Comparison of ENCODE assay signal across 28 cellular contexts in genomic region chr3:131713416-131714118, GRCh38.
"Had no signal": no experiment of that assay in that cellular context is flagged by ENCODE, and none has a peak within 500 bp of the region (broad histone marks: within the 10 kb centered on the region; RNA-seq: fewer than 3 reads in every experiment).

No MANE protein-coding gene starts in this region.

- H3K27me3 Mint-ChIP-seq: activated B cell treated with CpG ODN at 0.5 μM for 24 hours, brain had no signal

- H3K9me3 Mint-ChIP-seq: activated B cell treated with CpG ODN at 0.5 μM for 24 hours; activated CD8-positive, alpha-beta T cell treated with anti-CD3 and anti-CD28 coated beads for 36 hours; activated naive CD4-positive, alpha-beta T cell treated with anti-CD3 and anti-CD28 coated beads, Interleukin-2, amount 10 ng/mL, durations not matched to agents 7 days and 5 days; activated naive CD8-positive, alpha-beta T cell treated with anti-CD3 and anti-CD28 coated beads, Interleukin-2, amount 10 ng/mL, durations not matched to agents 7 days and 5 days; activated T-helper 1 cell treated with anti-CD3 and anti-CD28 coated beads, Interleukin-12 subunit alpha, Interleukin-12 subunit beta, Interleukin-2, Interleukin-4 antibody, amounts not matched to agents 30 ng/mL and 10 ng/mL and 1 ng/mL, durations not matched to agents 14 hours and 24 hours and 36 hours; brain; natural killer cell treated with Interleukin-12 subunit alpha and Interleukin-12 subunit beta and Interleukin-15 and Interleukin-18, amount 100 ng/mL, for 72 hours; stimulated activated naive B cell treated with anti-CD40 and anti-IgM and Interleukin-4, amounts not matched to agents 10 μg/mL and 1 μg/mL and 100 μg/mL, for 72 hours; T-helper 2 cell treated with Interferon-gamma antibody and Interleukin-4, amounts not matched to agents 5 μg/mL and 100 μg/mL, for 36 hours had no signal

- H3K36me3 ChIP-seq: ascending aorta, gastroesophageal sphincter, left ventricle myocardium inferior, right atrium auricular region, tibial nerve had no signal

- H3K4me3 Mint-ChIP-seq: activated B cell treated with CpG ODN at 0.5 μM for 24 hours; activated CD8-positive, alpha-beta memory T cell treated with anti-CD3 and anti-CD28 coated beads, Interleukin-2, amount 10 ng/mL, durations not matched to agents 7 days and 5 days; activated CD8-positive, alpha-beta T cell treated with anti-CD3 and anti-CD28 coated beads for 36 hours; activated naive CD4-positive, alpha-beta T cell treated with anti-CD3 and anti-CD28 coated beads, Interleukin-2, amount 10 ng/mL, durations not matched to agents 7 days and 5 days; activated naive CD8-positive, alpha-beta T cell treated with anti-CD3 and anti-CD28 coated beads, Interleukin-2, amount 10 ng/mL, durations not matched to agents 7 days and 5 days; activated T-helper 1 cell treated with anti-CD3 and anti-CD28 coated beads, Interleukin-12 subunit alpha, Interleukin-12 subunit beta, Interleukin-2, Interleukin-4 antibody, amounts not matched to agents 30 ng/mL and 10 ng/mL and 1 ng/mL, durations not matched to agents 14 hours and 24 hours and 36 hours; brain; natural killer cell treated with Interleukin-12 subunit alpha and Interleukin-12 subunit beta and Interleukin-15 and Interleukin-18, amount 100 ng/mL, for 72 hours; stimulated activated naive B cell treated with anti-CD40 and anti-IgM and Interleukin-4, amounts not matched to agents 10 μg/mL and 1 μg/mL and 100 μg/mL, for 72 hours; T-helper 2 cell treated with Interferon-gamma antibody and Interleukin-4, amounts not matched to agents 5 μg/mL and 100 μg/mL, for 36 hours had no signal

- ATAC-seq: activated CD8-positive, alpha-beta memory T cell treated with anti-CD3 and anti-CD28 coated beads, Interleukin-2, amount 10 ng/mL, durations not matched to agents 7 days and 5 days; gastroesophageal sphincter; mucosa of descending colon; natural killer cell treated with Interleukin-12 subunit alpha and Interleukin-12 subunit beta and Interleukin-15 and Interleukin-18, amount 100 ng/mL, for 72 hours had no signal

- H3K27ac ChIP-seq: ascending aorta, coronary artery, dorsolateral prefrontal cortex, gastroesophageal sphincter, hepatocyte, left ventricle myocardium inferior, right atrium auricular region, tibial nerve had no signal

- H3K27ac Mint-ChIP-seq: activated B cell treated with CpG ODN at 0.5 μM for 24 hours; activated CD8-positive, alpha-beta memory T cell treated with anti-CD3 and anti-CD28 coated beads, Interleukin-2, amount 10 ng/mL, durations not matched to agents 7 days and 5 days; activated CD8-positive, alpha-beta T cell treated with anti-CD3 and anti-CD28 coated beads for 36 hours; activated naive CD4-positive, alpha-beta T cell treated with anti-CD3 and anti-CD28 coated beads, Interleukin-2, amount 10 ng/mL, durations not matched to agents 7 days and 5 days; activated naive CD8-positive, alpha-beta T cell treated with anti-CD3 and anti-CD28 coated beads, Interleukin-2, amount 10 ng/mL, durations not matched to agents 7 days and 5 days; activated T-helper 1 cell treated with anti-CD3 and anti-CD28 coated beads, Interleukin-12 subunit alpha, Interleukin-12 subunit beta, Interleukin-2, Interleukin-4 antibody, amounts not matched to agents 30 ng/mL and 10 ng/mL and 1 ng/mL, durations not matched to agents 14 hours and 24 hours and 36 hours; brain; natural killer cell treated with Interleukin-12 subunit alpha and Interleukin-12 subunit beta and Interleukin-15 and Interleukin-18, amount 100 ng/mL, for 72 hours; stimulated activated naive B cell treated with anti-CD40 and anti-IgM and Interleukin-4, amounts not matched to agents 10 μg/mL and 1 μg/mL and 100 μg/mL, for 72 hours; T-helper 2 cell treated with Interferon-gamma antibody and Interleukin-4, amounts not matched to agents 5 μg/mL and 100 μg/mL, for 36 hours had no signal

- H3K4me1 ChIP-seq: ascending aorta, gastroesophageal sphincter, left ventricle myocardium inferior, right atrium auricular region had no signal

- H3K9me3 ChIP-seq: ascending aorta, gastroesophageal sphincter, left ventricle myocardium inferior, mucosa of descending colon, right atrium auricular region, tibial nerve had no signal

- H3K4me3 ChIP-seq: ascending aorta, coronary artery, dorsolateral prefrontal cortex, gastroesophageal sphincter, hepatocyte, left ventricle myocardium inferior, lung, mucosa of descending colon, right atrium auricular region, tibial nerve had no signal

- DNase-seq: activated B cell treated with CpG ODN at 0.5 μM for 24 hours; activated CD4-positive, alpha-beta T cell treated with anti-CD3 and anti-CD28 coated beads, Interleukin-2, amount 50 U/mL, for 1 hour; activated CD8-positive, alpha-beta memory T cell treated with anti-CD3 and anti-CD28 coated beads, Interleukin-2, amount 10 ng/mL, durations not matched to agents 7 days and 5 days; activated CD8-positive, alpha-beta T cell treated with anti-CD3 and anti-CD28 coated beads for 36 hours; activated gamma-delta T cell; activated naive CD4-positive, alpha-beta T cell treated with anti-CD3 and anti-CD28 coated beads, Interleukin-2, amount 10 ng/mL, durations not matched to agents 7 days and 5 days; activated naive CD8-positive, alpha-beta T cell treated with anti-CD3 and anti-CD28 coated beads, Interleukin-2, amount 10 ng/mL, durations not matched to agents 7 days and 5 days; activated T-cell treated with anti-CD3 and anti-CD28 coated beads for 4 hours; dorsolateral prefrontal cortex; effector memory CD4-positive, alpha-beta T cell; erythroblast; islet precursor cell; left ventricle myocardium inferior; mucosa of descending colon; stimulated activated CD4-positive, alpha-beta T cell treated with anti-CD3 and anti-CD28 coated beads, Interleukin-15, amount 100 ng/mL, for 24 hours; stimulated activated CD4-positive, alpha-beta T cell treated with anti-CD3 and anti-CD28 coated beads, Interleukin-2, amount 100 ng/mL, for 24 hours; stimulated activated naive B cell treated with anti-CD40 and anti-IgM and Interleukin-4, amounts not matched to agents 10 μg/mL and 1 μg/mL and 100 μg/mL, for 72 hours had no signal

- H3K4me1 Mint-ChIP-seq: activated B cell treated with CpG ODN at 0.5 μM for 24 hours; activated naive CD4-positive, alpha-beta T cell treated with anti-CD3 and anti-CD28 coated beads, Interleukin-2, amount 10 ng/mL, durations not matched to agents 7 days and 5 days; activated naive CD8-positive, alpha-beta T cell treated with anti-CD3 and anti-CD28 coated beads, Interleukin-2, amount 10 ng/mL, durations not matched to agents 7 days and 5 days had no signal

- H3K36me3 Mint-ChIP-seq: activated CD8-positive, alpha-beta memory T cell treated with anti-CD3 and anti-CD28 coated beads, Interleukin-2, amount 10 ng/mL, durations not matched to agents 7 days and 5 days; activated naive CD4-positive, alpha-beta T cell treated with anti-CD3 and anti-CD28 coated beads, Interleukin-2, amount 10 ng/mL, durations not matched to agents 7 days and 5 days; activated naive CD8-positive, alpha-beta T cell treated with anti-CD3 and anti-CD28 coated beads, Interleukin-2, amount 10 ng/mL, durations not matched to agents 7 days and 5 days; brain; natural killer cell treated with Interleukin-12 subunit alpha and Interleukin-12 subunit beta and Interleukin-15 and Interleukin-18, amount 100 ng/mL, for 72 hours; stimulated activated naive B cell treated with anti-CD40 and anti-IgM and Interleukin-4, amounts not matched to agents 10 μg/mL and 1 μg/mL and 100 μg/mL, for 72 hours had no signal
